1 cellular context compared by ENCODE assay signal in genomic region chr22:38153821-38154562, GRCh38.
TF ChIP-seq lines count a peak whose summit lies in the region.

No MANE protein-coding gene starts in this region.

TF ChIP-seq in H1, 55 proteins besides CTCF, POLR2A, EP300 and RAD21:
- no peak for TF ChIP-seq CHD7 (IDR thresholded peaks at IDR 0.05; ENCODE audit: insufficient replicate concordance, low read length)
- TF ChIP-seq CHD1 (IDR thresholded peaks at IDR 0.05; ENCODE audit: low read depth, low read length) = no peak
- TF ChIP-seq BRCA1 (IDR thresholded peaks at IDR 0.05; ENCODE audit: low read depth, low read length) = no peak
- TF ChIP-seq ZNF274 (IDR thresholded peaks at IDR 0.05; ENCODE audit: borderline replicate concordance, extremely low read depth, low read length) = no peak
- TF ChIP-seq BACH1 (IDR thresholded peaks at IDR 0.05; ENCODE audit: low read length) = no peak
- no peak for TF ChIP-seq CREB1 (IDR thresholded peaks at IDR 0.05)
